ENCODE assay signal across 19 cellular contexts in the genomic region with DNA sequence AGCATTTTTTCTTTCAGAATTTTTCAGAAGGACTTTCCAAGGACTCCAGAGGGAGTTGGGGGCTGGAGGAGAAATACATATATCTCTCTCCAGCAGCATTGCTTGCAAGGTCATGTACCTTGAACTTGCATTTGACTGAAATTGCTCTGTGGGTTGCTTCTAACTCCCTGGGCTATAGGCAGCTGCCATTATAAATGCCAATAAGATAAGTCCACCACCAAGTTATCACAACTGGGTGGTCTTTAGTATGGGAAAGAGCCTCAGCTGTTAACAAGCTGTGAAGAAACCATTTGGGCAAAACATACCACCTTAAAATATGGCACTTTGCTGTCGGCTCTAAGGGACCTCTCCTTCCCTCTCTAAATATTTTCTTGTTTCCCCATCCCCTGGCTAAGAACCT.
"Had no signal": no experiment of that assay in that cellular context is flagged by ENCODE, and none has a peak within 500 bp of the region (broad histone marks: within the 10 kb centered on the region; RNA-seq: fewer than 3 reads in every experiment).

No MANE protein-coding gene starts in this region.

- H3K4me3 Mint-ChIP-seq: IgD-negative memory B cell had no signal

- H3K27me3 Mint-ChIP-seq: IgD-negative memory B cell had no signal

- FAIRE-seq: HTR-8/SVneo, RCC 7860 had no signal

- H3K27ac Mint-ChIP-seq: IgD-negative memory B cell had no signal

- ATAC-seq: PC-3, SK-N-SH treated with all-trans-retinoic acid at 6 μM for 48 hours had no signal

- H3K9me3 Mint-ChIP-seq: IgD-negative memory B cell had no signal

- DNase-seq: NCI-H1048, NCI-H1105, NCI-H1417, NCI-H1436 treated with DMSO at 0.1 percent for 48 hours, NCI-H1694, NCI-H187 treated with DMSO at 0.1 percent for 48 hours, NCI-H2029 treated with DMSO at 0.1 percent for 48 hours, NCI-H2171 treated with DMSO at 0.1 percent for 48 hours, NCI-H345, NCI-H524, NCI-H69, NCI-H774, PC-3, SHP77 had no signal

- H3K27ac ChIP-seq: RWPE1 had no signal
